In the genomic region with DNA sequence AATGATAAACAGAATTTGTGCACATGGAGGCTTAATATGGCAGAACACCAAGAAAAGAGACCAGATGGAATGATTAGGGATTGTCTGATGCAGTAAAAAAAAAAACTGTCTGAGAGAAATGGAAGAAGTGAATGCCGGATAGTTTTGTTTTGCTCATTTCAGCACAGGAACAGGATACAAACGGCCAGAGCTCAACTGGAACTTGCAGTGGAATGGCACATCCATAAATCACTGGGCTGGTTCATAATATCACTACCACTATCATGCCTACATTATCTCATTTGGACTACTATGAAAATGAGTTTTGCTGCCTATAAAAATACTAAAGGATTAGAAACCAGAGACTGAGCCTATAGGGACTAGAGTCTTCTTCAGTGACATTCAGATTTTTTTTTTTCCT, we compare ENCODE assay signal across 27 cellular contexts.
"Had no signal": no experiment of that assay in that cellular context is flagged by ENCODE, and none has a peak within 500 bp of the region (broad histone marks: within the 10 kb centered on the region; RNA-seq: fewer than 3 reads in every experiment).

No MANE protein-coding gene starts in this region.

- DNase-seq: activated CD4-positive, alpha-beta T cell treated with anti-CD3 and anti-CD28 coated beads for 36 hours; activated CD4-positive, CD25-positive, alpha-beta regulatory T cell; activated CD8-positive, alpha-beta memory T cell treated with anti-CD3 and anti-CD28 coated beads, Interleukin-2, amount 10 ng/mL, durations not matched to agents 7 days and 5 days; activated CD8-positive, alpha-beta T cell treated with anti-CD3 and anti-CD28 coated beads, Interleukin-2, amount 10 ng/mL, durations not matched to agents 7 days and 5 days; activated T-cell treated with anti-CD3 and anti-CD28 coated beads, Interleukin-2, amount 50 U/mL, for 48 hours; amniotic stem cell; colonic mucosa; dorsolateral prefrontal cortex; effector memory CD4-positive, alpha-beta T cell; foreskin fibroblast; head of caudate nucleus; hypothalamus; immature natural killer cell; kidney; left colon; naive thymus-derived CD8-positive, alpha-beta T cell; stimulated activated CD4-positive, alpha-beta T cell treated with anti-CD3 and anti-CD28 coated beads, Interleukin-15, amount 100 ng/mL, for 24 hours; stimulated activated CD4-positive, alpha-beta T cell treated with anti-CD3 and anti-CD28 coated beads, Interleukin-2, amount 100 ng/mL, for 24 hours; stimulated activated naive CD4-positive, alpha-beta T cell; T-cell; testis; transverse colon had no signal

- H3K27ac Mint-ChIP-seq: activated CD4-positive, alpha-beta T cell treated with anti-CD3 and anti-CD28 coated beads for 36 hours; activated CD8-positive, alpha-beta memory T cell treated with anti-CD3 and anti-CD28 coated beads, Interleukin-2, amount 10 ng/mL, durations not matched to agents 7 days and 5 days; activated CD8-positive, alpha-beta T cell treated with anti-CD3 and anti-CD28 coated beads, Interleukin-2, amount 10 ng/mL, durations not matched to agents 7 days and 5 days; activated T-helper 2 cell treated with anti-CD3 and anti-CD28 coated beads, Interferon-gamma antibody, Interleukin-2, Interleukin-4, amounts not matched to agents 10 μg/mL and 5 μg/mL and 100 μg/mL, durations not matched to agents 14 hours and 24 hours and 36 hours; T-cell; T-helper 2 cell treated with Interferon-gamma antibody and Interleukin-4, amounts not matched to agents 5 μg/mL and 100 μg/mL, for 36 hours had no signal

- FAIRE-seq: kidney, urothelium cell line had no signal

- H3K27me3 Mint-ChIP-seq: activated CD4-positive, alpha-beta T cell treated with anti-CD3 and anti-CD28 coated beads for 36 hours; activated CD8-positive, alpha-beta memory T cell treated with anti-CD3 and anti-CD28 coated beads, Interleukin-2, amount 10 ng/mL, durations not matched to agents 7 days and 5 days; naive thymus-derived CD8-positive, alpha-beta T cell; T-cell had no signal

- H3K4me3 Mint-ChIP-seq: activated CD4-positive, alpha-beta T cell treated with anti-CD3 and anti-CD28 coated beads for 36 hours; activated CD8-positive, alpha-beta memory T cell treated with anti-CD3 and anti-CD28 coated beads, Interleukin-2, amount 10 ng/mL, durations not matched to agents 7 days and 5 days; activated CD8-positive, alpha-beta T cell treated with anti-CD3 and anti-CD28 coated beads, Interleukin-2, amount 10 ng/mL, durations not matched to agents 7 days and 5 days; immature natural killer cell; naive thymus-derived CD8-positive, alpha-beta T cell; T-cell; T-helper 2 cell treated with Interferon-gamma antibody and Interleukin-4, amounts not matched to agents 5 μg/mL and 100 μg/mL, for 36 hours had no signal

- ATAC-seq: activated CD4-positive, alpha-beta T cell treated with anti-CD3 and anti-CD28 coated beads for 36 hours; activated CD8-positive, alpha-beta memory T cell treated with anti-CD3 and anti-CD28 coated beads, Interleukin-2, amount 10 ng/mL, durations not matched to agents 7 days and 5 days; activated CD8-positive, alpha-beta T cell treated with anti-CD3 and anti-CD28 coated beads, Interleukin-2, amount 10 ng/mL, durations not matched to agents 7 days and 5 days; activated naive CD4-positive, alpha-beta T cell treated with anti-CD3 and anti-CD28 coated beads, Interleukin-2, amount 50 U/mL, for 72 hours; naive thymus-derived CD8-positive, alpha-beta T cell; T-cell had no signal

- H3K4me3 ChIP-seq: colonic mucosa, dorsolateral prefrontal cortex, right atrium auricular region, testis, transverse colon had no signal

- H3K27me3 ChIP-seq: colonic mucosa, dorsolateral prefrontal cortex, right atrium auricular region, testis, transverse colon had no signal

- H3K9me3 Mint-ChIP-seq: activated naive CD4-positive, alpha-beta T cell treated with anti-CD3 and anti-CD28 coated beads, Interleukin-2, amount 50 U/mL, for 72 hours; activated T-helper 2 cell treated with anti-CD3 and anti-CD28 coated beads, Interferon-gamma antibody, Interleukin-2, Interleukin-4, amounts not matched to agents 10 μg/mL and 5 μg/mL and 100 μg/mL, durations not matched to agents 14 hours and 24 hours and 36 hours; immature natural killer cell; naive thymus-derived CD8-positive, alpha-beta T cell; T-cell; T-helper 2 cell treated with Interferon-gamma antibody and Interleukin-4, amounts not matched to agents 5 μg/mL and 100 μg/mL, for 36 hours had no signal

- H3K9me3 ChIP-seq: colonic mucosa, right atrium auricular region, testis, transverse colon had no signal

- H3K36me3 ChIP-seq: colonic mucosa, right atrium auricular region had no signal

- H3K27ac ChIP-seq: colonic mucosa, right atrium auricular region, testis, transverse colon had no signal

- H3K4me1 ChIP-seq: colonic mucosa, testis had no signal
